In the genomic region with DNA sequence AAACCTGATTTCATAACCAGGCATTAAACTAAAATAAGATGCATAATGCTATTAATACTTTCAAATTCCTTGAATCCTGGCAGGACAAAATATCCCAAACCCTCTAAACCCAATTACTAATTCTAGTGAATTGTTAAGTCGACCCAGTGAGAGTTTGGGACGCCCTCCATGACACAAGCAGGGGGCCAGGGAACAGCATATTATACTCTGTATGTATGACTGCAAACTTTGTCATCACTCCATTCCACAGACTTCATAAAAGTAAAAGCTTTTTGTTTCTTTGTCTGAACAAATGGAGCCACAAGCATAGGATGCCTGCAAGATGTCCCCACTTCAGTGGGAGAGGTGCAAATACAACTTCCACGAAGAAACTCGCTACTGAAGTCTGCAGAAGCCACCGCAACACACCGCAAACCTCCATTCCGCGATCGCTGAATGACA, we compare ENCODE assay signal across 8 cellular contexts. TPM values are rescaled to one million over a fixed set of nuclear protein-coding genes. Genes with fewer than 3 reads are reported as not detected.
DNase-seq lines count a peak whose midpoint lies in the region; ATAC-seq, FAIRE-seq and TF ChIP-seq lines count a peak whose summit lies in the region.

No MANE protein-coding gene starts in this region.

- H3K36me3 ChIP-seq in endocrine pancreas (ENCODE audit: control insufficient read depth, insufficient read depth, low read length) (no peaks in the 10 kb centered on the region), pancreas (no peaks in the 10 kb centered on the region)

- H3K4me1 ChIP-seq in endocrine pancreas (ENCODE audit: control insufficient read depth, insufficient read depth, low read length) (peaks cover 6% of the 10 kb centered on the region), pancreas (peaks cover 0 to 43% (median 12%) of the 10 kb centered on the region in 3 donors)

- H3K9ac ChIP-seq in endocrine pancreas (ENCODE audit: control insufficient read depth, insufficient read depth, low read length), result peak overlapping the region; percentile 27

- TF ChIP-seq CTCF in pancreas (IDR thresholded peaks at IDR 0.05), result no peak

- H3K27me3 ChIP-seq in endocrine pancreas (ENCODE audit: control insufficient read depth, insufficient read depth, low read length), result no peaks in the 10 kb centered on the region
- H3K27me3 ChIP-seq in pancreas, result no peaks in the 10 kb centered on the region

- DNase-seq in GM12891 (ENCODE audit: insufficient read length, low spot score), result no peak
- peak; percentile 17 for DNase-seq in T-helper 22 cell (ENCODE audit: low read depth)
- DNase-seq in pancreas, result no peak
- DNase-seq in DMS53 treated with DMSO at 0.1 percent for 48 hours (lab: John Stamatoyannopoulos, UW; ENCODE audit: unreplicated experiment), result no peak
- no peak for DNase-seq in kidney tubule cell (ENCODE audit: low spot score)

- no peaks in the 10 kb centered on the region for H3K9me3 ChIP-seq in endocrine pancreas (ENCODE audit: control insufficient read depth, low read length)
- H3K9me3 ChIP-seq in pancreas, result no peaks in the 10 kb centered on the region

- H3K27ac ChIP-seq in pancreas, result peak overlapping the region in 3 of 4 donors; percentile 86 to 99 (median 99)

- FAIRE-seq in GM12891 (lab: Jason Lieb, UNC) (peak; percentile 71), pancreas (lab: Jason Lieb, UNC) (no peak)

- WGBS in pancreas, 2 donors, result 5 to 7% methylated on average over 9 of the region's 9 CpGs

- H3K4me3 ChIP-seq in endocrine pancreas (ENCODE audit: control insufficient read depth, insufficient read depth, low read length) (peak overlapping the region; percentile 84), pancreas (peak overlapping the region; percentile 51 to 97 (median 84))

- intact Hi-C loops in pancreas (cut with DNase I), result no loop called here

- no peak for ATAC-seq in pancreas
- ATAC-seq in esophagus mucosa, result no peak
- no peak for ATAC-seq in HG02763 (IDR thresholded peaks at IDR 0.05; ENCODE audit: unreplicated experiment)

- no peak for TF ChIP-seq POLR2A in GM12891 (IDR thresholded peaks at IDR 0.05; ENCODE audit: low read depth, low read length)

TF ChIP-seq in GM12891, 5 proteins besides CTCF, POLR2A, EP300 and RAD21:
- TF ChIP-seq POU2F2 (IDR thresholded peaks at IDR 0.05; ENCODE audit: low read depth, low read length), result no peak
- TF ChIP-seq POLR2AphosphoS5 (IDR thresholded peaks at IDR 0.05; ENCODE audit: low read depth, low read length), result no peak
- no peak for TF ChIP-seq SPI1 (IDR thresholded peaks at IDR 0.05; ENCODE audit: low read depth, low read length)
- TF ChIP-seq TAF1 (IDR thresholded peaks at IDR 0.05; ENCODE audit: low read depth, low read length), result no peak
- TF ChIP-seq PAX5 (IDR thresholded peaks at IDR 0.05; ENCODE audit: insufficient read depth, low read length, severe bottlenecking), result no peak

RNA-seq across cellular contexts. Expression of gene TP53BP2, which starts 1.2 kb away (rescaled TPM):
- 4.9 TPM for polyA plus RNA-seq in GM12891 (2012; ENCODE audit: low read depth, missing spikeins)
- total RNA-seq in pancreas, result 10 to 100 TPM; 13.0 to 31.7 (median 18.4) TPM
- polyA plus RNA-seq in pancreas, result 1 to 10 TPM; 5.5 to 7.1 TPM
- total RNA-seq in esophagus mucosa, result 26.0 TPM
